ENCODE assay signal across 10 cellular contexts in genomic region chr13:104984296-104984818, GRCh38.
DNase-seq lines count a peak whose midpoint lies in the region; ATAC-seq and TF ChIP-seq lines count a peak whose summit lies in the region.
"Had no signal": no experiment of that assay in that cellular context is flagged by ENCODE, and none has a peak within 500 bp of the region (broad histone marks: within the 10 kb centered on the region; RNA-seq: fewer than 3 reads in every experiment).

No MANE protein-coding gene starts in this region.

- no peaks in the 10 kb centered on the region for H3K27me3 Mint-ChIP-seq in T-helper 2 cell treated with Interferon-gamma antibody and Interleukin-4, amounts not matched to agents 5 μg/mL and 100 μg/mL, for 36 hours (ENCODE audit: low read depth)
- H3K27me3 Mint-ChIP-seq in endothelial cell (ENCODE audit: unreplicated experiment), result no peaks in the 10 kb centered on the region

- H3K36me3 Mint-ChIP-seq in T-helper 2 cell treated with Interferon-gamma antibody and Interleukin-4, amounts not matched to agents 5 μg/mL and 100 μg/mL, for 36 hours (ENCODE audit: low read depth), result no peaks in the 10 kb centered on the region
- no peaks in the 10 kb centered on the region for H3K36me3 Mint-ChIP-seq in endothelial cell (ENCODE audit: low read depth, unreplicated experiment)

- H3K27ac Mint-ChIP-seq in T-helper 2 cell treated with Interferon-gamma antibody and Interleukin-4, amounts not matched to agents 5 μg/mL and 100 μg/mL, for 36 hours, result peak overlapping the region; percentile 55
- H3K27ac Mint-ChIP-seq in endothelial cell (ENCODE audit: unreplicated experiment), result peak overlapping the region; percentile 72

- peak; percentile 49 for DNase-seq in DMS 273 treated with DMSO at 0.1 percent for 48 hours (lab: John Stamatoyannopoulos, UW)
- peak; percentile 7 for DNase-seq in T-helper 2 cell treated with Interferon-gamma antibody and Interleukin-4, amounts not matched to agents 5 μg/mL and 100 μg/mL, for 36 hours (ENCODE audit: low spot score)
- DNase-seq in endothelial cell (ENCODE audit: low spot score), result no peak
- peak; percentile 62 for DNase-seq in skeletal muscle cell (ENCODE audit: low read depth)
- no peak for DNase-seq in omental fat pad (ENCODE audit: low spot score)
- no peak for DNase-seq in NCI-H526 treated with DMSO at 0.1 percent for 48 hours (lab: John Stamatoyannopoulos, UW)

- H3K4me3 Mint-ChIP-seq in T-helper 2 cell treated with Interferon-gamma antibody and Interleukin-4, amounts not matched to agents 5 μg/mL and 100 μg/mL, for 36 hours, result peak overlapping the region; percentile 16
- no peak overlapping the region for H3K4me3 Mint-ChIP-seq in endothelial cell (ENCODE audit: unreplicated experiment)

- TF ChIP-seq CTCF in endothelial cell (IDR thresholded peaks at IDR 0.05; ENCODE audit: unreplicated experiment) (no peak), omental fat pad (IDR thresholded peaks at IDR 0.05) (no peak)

- H3K9me3 Mint-ChIP-seq in T-helper 2 cell treated with Interferon-gamma antibody and Interleukin-4, amounts not matched to agents 5 μg/mL and 100 μg/mL, for 36 hours, result no peaks in the 10 kb centered on the region
- no peaks in the 10 kb centered on the region for H3K9me3 Mint-ChIP-seq in endothelial cell (ENCODE audit: unreplicated experiment)

- ATAC-seq in GM19452 (IDR thresholded peaks at IDR 0.05; ENCODE audit: unreplicated experiment), result peak; percentile 83
- ATAC-seq in HG03457 (IDR thresholded peaks at IDR 0.05; ENCODE audit: unreplicated experiment), result peak; percentile 84
- ATAC-seq in omental fat pad (ENCODE audit: low FRiP score), result no peak
- ATAC-seq: HCT116 had no signal

- H3K4me3 ChIP-seq in skeletal muscle cell (ENCODE audit: low read depth, low read length), result no peak overlapping the region
- H3K4me3 ChIP-seq: tibial artery had no signal

- H3K4me1 Mint-ChIP-seq in T-helper 2 cell treated with Interferon-gamma antibody and Interleukin-4, amounts not matched to agents 5 μg/mL and 100 μg/mL, for 36 hours (ENCODE audit: low read depth), result peaks cover 12% of the 10 kb centered on the region
- peaks cover 12% of the 10 kb centered on the region for H3K4me1 Mint-ChIP-seq in endothelial cell (ENCODE audit: unreplicated experiment)

Comparison
In these comparisons a context has a peak if more than half of its experiments do, and no peak if none do; other contexts are left out.
1. DNase-seq: peak in DMS 273 treated with DMSO at 0.1 percent for 48 hours (single experiment), T-helper 2 cell treated with Interferon-gamma antibody and Interleukin-4, amounts not matched to agents 5 μg/mL and 100 μg/mL, for 36 hours (single experiment) and skeletal muscle cell (single experiment); none in endothelial cell (single experiment), omental fat pad (single experiment) and NCI-H526 treated with DMSO at 0.1 percent for 48 hours (single experiment).